ENCODE assay signal across 17 cellular contexts in genomic region chr3:164235239-164235728, GRCh38.
DNase-seq lines count a peak whose midpoint lies in the region; ATAC-seq, FAIRE-seq and TF ChIP-seq lines count a peak whose summit lies in the region.
"Had no signal": no experiment of that assay in that cellular context is flagged by ENCODE, and none has a peak within 500 bp of the region (broad histone marks: within the 10 kb centered on the region; RNA-seq: fewer than 3 reads in every experiment).

No MANE protein-coding gene starts in this region.

- no peaks in the 10 kb centered on the region for H3F3A ChIP-seq in SU-DHL-6 (ENCODE audit: insufficient read depth)
- H3F3A ChIP-seq in neural cell (ENCODE audit: insufficient read depth, low read length, poor library complexity, severe bottlenecking): peaks cover 3% of the 10 kb centered on the region

- peak; percentile 27 for FAIRE-seq in H54 (lab: Jason Lieb, UNC)

- TF ChIP-seq CTCF in SU-DHL-6 (IDR thresholded peaks at IDR 0.05; ENCODE audit: insufficient read depth, low read length, poor library complexity, severe bottlenecking): no peak
- no peak for TF ChIP-seq CTCF in neural cell (IDR thresholded peaks at IDR 0.05; ENCODE audit: poor library complexity, severe bottlenecking)

- DNase-seq in H54 (ENCODE audit: insufficient read length, low spot score): no peak
- DNase-seq in NCI-H2029 treated with DMSO at 0.1 percent for 48 hours (lab: John Stamatoyannopoulos, UW): no peak
- no peak for DNase-seq in left lobe of liver (ENCODE audit: low spot score)
- DNase-seq: ACHN; BE2C; C1 segment of cervical spinal cord; Caco-2; CD4-positive, CD25-positive, alpha-beta regulatory T cell; CD8-positive, alpha-beta memory T cell; DMS153; DMS79; GF-D8; GOT3; H9 had no signal

- H4K20me1 ChIP-seq in SU-DHL-6 (ENCODE audit: low read depth, low read length) (no peaks in the 10 kb centered on the region), neural cell (ENCODE audit: insufficient read depth) (no peaks in the 10 kb centered on the region)

- no peak overlapping the region for H3K4me2 ChIP-seq in SU-DHL-6 (ENCODE audit: low read depth, low read length, poor library complexity, severe bottlenecking)
- no peak overlapping the region for H3K4me2 ChIP-seq in neural cell (ENCODE audit: low read length)

- ATAC-seq in HG02870 (IDR thresholded peaks at IDR 0.05; ENCODE audit: unreplicated experiment) (no peak), left lobe of liver (no peak)

- TF ChIP-seq EP300 in neural cell (conservative IDR thresholded peaks at IDR 0.05; ENCODE audit: poor library complexity, severe bottlenecking): peak; percentile 92

- no peak for TF ChIP-seq RAD21 in neural cell (conservative IDR thresholded peaks at IDR 0.05)

- H2AFZ ChIP-seq in SU-DHL-6 (ENCODE audit: low read depth, low read length, severe bottlenecking) (peak overlapping the region; percentile 32), neural cell (ENCODE audit: low read depth, low read length) (no peak overlapping the region)

- H3K4me3 ChIP-seq in SU-DHL-6 (ENCODE audit: insufficient read depth, low read length, poor library complexity, severe bottlenecking): no peak overlapping the region
- no peak overlapping the region for H3K4me3 ChIP-seq in neural cell (ENCODE audit: low read length)

- no peak for TF ChIP-seq POLR2A in H54 (IDR thresholded peaks at IDR 0.05; ENCODE audit: low read depth, low read length)

- no peaks in the 10 kb centered on the region for H3K9me2 ChIP-seq in SU-DHL-6 (replicated peaks; ENCODE audit: insufficient read depth, low read length)
- H3K9me2 ChIP-seq in neural cell (ENCODE audit: insufficient read depth, low read length): no peaks in the 10 kb centered on the region

- H3K9ac ChIP-seq in SU-DHL-6 (ENCODE audit: low read length) (no peak overlapping the region), neural cell (ENCODE audit: low read length) (no peak overlapping the region)

- H3K27ac ChIP-seq in SU-DHL-6 (ENCODE audit: low read depth, low read length) (no peak overlapping the region), neural cell (ENCODE audit: low read length) (no peak overlapping the region)

- H3K79me2 ChIP-seq in SU-DHL-6 (ENCODE audit: insufficient read depth, low read length): no peaks in the 10 kb centered on the region
- no peaks in the 10 kb centered on the region for H3K79me2 ChIP-seq in neural cell (replicated peaks; ENCODE audit: insufficient read depth, low read length)

- H3K9me3 ChIP-seq in SU-DHL-6 (ENCODE audit: insufficient read depth, low read length): no peaks in the 10 kb centered on the region
- H3K9me3 ChIP-seq in neural cell (ENCODE audit: low read length): no peaks in the 10 kb centered on the region
- H3K9me3 ChIP-seq: BE2C, Caco-2 had no signal

- H3K36me3 ChIP-seq in SU-DHL-6 (ENCODE audit: low read length) (no peaks in the 10 kb centered on the region), neural cell (ENCODE audit: insufficient read depth, low read length) (no peaks in the 10 kb centered on the region)
- H3K36me3 ChIP-seq: BE2C had no signal

- H3K27me3 ChIP-seq in SU-DHL-6 (ENCODE audit: low read length) (no peaks in the 10 kb centered on the region), neural cell (ENCODE audit: insufficient read depth, low read depth, low read length) (no peaks in the 10 kb centered on the region)
- H3K27me3 ChIP-seq: BE2C had no signal

TF ChIP-seq in neural cell, 6 proteins besides CTCF, POLR2A, EP300 and RAD21:
- TF ChIP-seq POLR2AphosphoS5 (IDR thresholded peaks at IDR 0.05): peak; percentile 63
- no peak for TF ChIP-seq SMC3 (conservative IDR thresholded peaks at IDR 0.05; ENCODE audit: poor library complexity)
- no peak for TF ChIP-seq TAF1 (IDR thresholded peaks at IDR 0.05; ENCODE audit: low read depth)
- TF ChIP-seq MXI1 (conservative IDR thresholded peaks at IDR 0.05; ENCODE audit: poor library complexity, severe bottlenecking): no peak
- TF ChIP-seq EZH2 (IDR thresholded peaks at IDR 0.05; ENCODE audit: borderline replicate concordance, insufficient read depth, low read length, poor library complexity, severe bottlenecking): no peak
- TF ChIP-seq, protein P1, sequence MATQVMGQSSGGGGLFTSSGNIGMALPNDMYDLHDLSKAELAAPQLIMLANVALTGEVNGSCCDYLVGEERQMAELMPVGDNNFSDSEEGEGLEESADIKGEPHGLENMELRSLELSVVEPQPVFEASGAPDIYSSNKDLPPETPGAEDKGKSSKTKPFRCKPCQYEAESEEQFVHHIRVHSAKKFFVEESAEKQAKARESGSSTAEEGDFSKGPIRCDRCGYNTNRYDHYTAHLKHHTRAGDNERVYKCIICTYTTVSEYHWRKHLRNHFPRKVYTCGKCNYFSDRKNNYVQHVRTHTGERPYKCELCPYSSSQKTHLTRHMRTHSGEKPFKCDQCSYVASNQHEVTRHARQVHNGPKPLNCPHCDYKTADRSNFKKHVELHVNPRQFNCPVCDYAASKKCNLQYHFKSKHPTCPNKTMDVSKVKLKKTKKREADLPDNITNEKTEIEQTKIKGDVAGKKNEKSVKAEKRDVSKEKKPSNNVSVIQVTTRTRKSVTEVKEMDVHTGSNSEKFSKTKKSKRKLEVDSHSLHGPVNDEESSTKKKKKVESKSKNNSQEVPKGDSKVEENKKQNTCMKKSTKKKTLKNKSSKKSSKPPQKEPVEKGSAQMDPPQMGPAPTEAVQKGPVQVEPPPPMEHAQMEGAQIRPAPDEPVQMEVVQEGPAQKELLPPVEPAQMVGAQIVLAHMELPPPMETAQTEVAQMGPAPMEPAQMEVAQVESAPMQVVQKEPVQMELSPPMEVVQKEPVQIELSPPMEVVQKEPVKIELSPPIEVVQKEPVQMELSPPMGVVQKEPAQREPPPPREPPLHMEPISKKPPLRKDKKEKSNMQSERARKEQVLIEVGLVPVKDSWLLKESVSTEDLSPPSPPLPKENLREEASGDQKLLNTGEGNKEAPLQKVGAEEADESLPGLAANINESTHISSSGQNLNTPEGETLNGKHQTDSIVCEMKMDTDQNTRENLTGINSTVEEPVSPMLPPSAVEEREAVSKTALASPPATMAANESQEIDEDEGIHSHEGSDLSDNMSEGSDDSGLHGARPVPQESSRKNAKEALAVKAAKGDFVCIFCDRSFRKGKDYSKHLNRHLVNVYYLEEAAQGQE (IDR thresholded peaks at IDR 0.05; ENCODE audit: borderline replicate concordance): peak; percentile 100
